Comparison of ENCODE assay signal across 7 cellular contexts in the genomic region with DNA sequence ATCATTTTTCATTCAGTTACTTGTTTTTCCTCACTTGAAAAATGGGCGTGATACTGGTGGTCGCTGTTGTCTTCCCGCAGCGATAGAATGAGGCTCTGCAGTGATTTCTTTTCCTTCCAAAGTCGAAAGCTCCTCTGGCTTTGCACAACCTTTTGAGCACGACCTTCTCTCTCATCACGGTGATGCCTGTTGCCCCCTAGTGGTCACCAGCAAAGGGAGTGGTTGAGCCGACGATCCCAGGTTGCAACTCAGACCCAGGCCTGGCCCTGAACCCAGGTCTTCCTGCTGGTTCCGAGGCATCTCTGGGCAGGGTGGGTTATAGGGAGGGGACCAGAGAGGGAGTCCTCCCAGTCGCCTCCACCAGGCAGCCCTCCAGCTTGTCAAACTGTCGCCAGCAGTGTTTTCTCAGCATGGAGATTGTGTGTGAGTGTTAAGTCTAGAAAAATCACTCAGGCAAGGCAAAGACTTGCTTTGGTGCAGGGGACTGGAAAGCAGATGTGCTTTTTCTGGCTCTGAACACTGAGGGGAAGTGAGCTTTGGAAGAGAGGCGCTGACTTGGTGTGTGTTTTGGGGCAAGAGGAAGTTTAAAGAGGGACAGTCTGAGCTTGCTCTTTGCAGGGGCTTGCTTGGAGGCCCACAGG.
A peak's percentile ranks its signal among the peaks of the same experiment; 100 is the strongest.
DNase-seq lines count a peak whose midpoint lies in the region; TF ChIP-seq lines count a peak whose summit lies in the region.

No MANE protein-coding gene starts in this region.

- DNase-seq in GM12865 (ENCODE audit: low read depth) (peak; percentile 66), NCI-H1105 (lab: John Stamatoyannopoulos, UW) (peak; percentile 10), UCSD-AML1 (lab: John Stamatoyannopoulos, UW; ENCODE audit: unreplicated experiment) (peak; percentile 30), brain microvascular endothelial cell (peak; percentile 49), spleen (no peak), GF-D8 (lab: John Stamatoyannopoulos, UW) (no peak)

- in situ Hi-C loops in brain microvascular endothelial cell (cut with HindIII; ENCODE audit: low pct_ligation_motif_present, low sequenced_read_pairs): no loop called here

- H3K36me3 ChIP-seq in brain microvascular endothelial cell (replicated peaks): no peaks in the 10 kb centered on the region
- H3K36me3 ChIP-seq in iPS-20b (ENCODE audit: insufficient read depth, low read depth, low read length): no peaks in the 10 kb centered on the region
- no peaks in the 10 kb centered on the region for H3K36me3 ChIP-seq in spleen

- intact Hi-C loops in spleen (cut with DNase I; ENCODE audit: low total_unique reads): loop anchor here (5.0 kb wide), 1 partner anchor 343 kb away; no protein-coding TSS in a partner anchor

- no peaks in the 10 kb centered on the region for H3K9me3 ChIP-seq in iPS-20b (ENCODE audit: insufficient read depth, low read depth, low read length)
- no peaks in the 10 kb centered on the region for H3K9me3 ChIP-seq in spleen

- H3K27me3 ChIP-seq in brain microvascular endothelial cell (replicated peaks): no peaks in the 10 kb centered on the region
- H3K27me3 ChIP-seq in iPS-20b (ENCODE audit: insufficient read depth, low read length): peaks cover 29% of the 10 kb centered on the region
- peaks cover 0 to 27% (median 0%) of the 10 kb centered on the region in 7 donors for H3K27me3 ChIP-seq in spleen (replicated peaks in 1 of 7)

- WGBS in spleen, 5 donors: 8 to 10% (median 8%) methylated on average over 13 of the region's 13 CpGs

- TF ChIP-seq CTCF in GM12865 (IDR thresholded peaks at IDR 0.05; ENCODE audit: insufficient read depth, low read depth, low read length, missing control alignments): peak; percentile 93
- TF ChIP-seq CTCF in brain microvascular endothelial cell (IDR thresholded peaks at IDR 0.05; ENCODE audit: low read depth, low read length, missing control alignments): peak; percentile 94
- TF ChIP-seq CTCF in spleen (IDR thresholded peaks at IDR 0.05 in 8 of 11, conservative IDR thresholded peaks at IDR 0.05 in 3 of 11): peak; percentile 13 to 81 (median 69)

- no peak for TF ChIP-seq POLR2A in spleen (IDR thresholded peaks at IDR 0.05)

- H3K27ac ChIP-seq in brain microvascular endothelial cell: no peak overlapping the region
- H3K27ac ChIP-seq in iPS-20b (ENCODE audit: low read length): no peak overlapping the region
- H3K27ac ChIP-seq in spleen: no peak overlapping the region

- H3K4me3 ChIP-seq in GM12865 (ENCODE audit: low read depth, low read length) (no peak overlapping the region), brain microvascular endothelial cell (ENCODE audit: low read depth, low read length) (peak overlapping the region; percentile 45), iPS-20b (ENCODE audit: low read length) (peak overlapping the region; percentile 76), spleen (peak overlapping the region in 6 of 8 donors; percentile 3 to 56 (median 22))

- peak overlapping the region; percentile 44; the same call in 1 of the 2 replicates for H3K9ac ChIP-seq in iPS-20b (ENCODE audit: low read depth, low read length)

- H3K4me1 ChIP-seq in iPS-20b (ENCODE audit: insufficient read depth, low read length) (no peaks in the 10 kb centered on the region; the same call in 1 of the 2 replicates), spleen (peaks cover 0 to 12% (median 9%) of the 10 kb centered on the region in 6 donors)

Comparison
In these comparisons a context has a peak if more than half of its experiments do, and no peak if none do; other contexts are left out.
1. DNase-seq: peak in GM12865 (single experiment), NCI-H1105 (single experiment), UCSD-AML1 (single experiment) and brain microvascular endothelial cell (single experiment); none in spleen (single experiment) and GF-D8 (single experiment).
2. Peak in every context shown above with its lines, with median percentiles within 50 percentile points of each other: CTCF ChIP-seq.